ENCODE assay signal across 9 cellular contexts in the genomic region with DNA sequence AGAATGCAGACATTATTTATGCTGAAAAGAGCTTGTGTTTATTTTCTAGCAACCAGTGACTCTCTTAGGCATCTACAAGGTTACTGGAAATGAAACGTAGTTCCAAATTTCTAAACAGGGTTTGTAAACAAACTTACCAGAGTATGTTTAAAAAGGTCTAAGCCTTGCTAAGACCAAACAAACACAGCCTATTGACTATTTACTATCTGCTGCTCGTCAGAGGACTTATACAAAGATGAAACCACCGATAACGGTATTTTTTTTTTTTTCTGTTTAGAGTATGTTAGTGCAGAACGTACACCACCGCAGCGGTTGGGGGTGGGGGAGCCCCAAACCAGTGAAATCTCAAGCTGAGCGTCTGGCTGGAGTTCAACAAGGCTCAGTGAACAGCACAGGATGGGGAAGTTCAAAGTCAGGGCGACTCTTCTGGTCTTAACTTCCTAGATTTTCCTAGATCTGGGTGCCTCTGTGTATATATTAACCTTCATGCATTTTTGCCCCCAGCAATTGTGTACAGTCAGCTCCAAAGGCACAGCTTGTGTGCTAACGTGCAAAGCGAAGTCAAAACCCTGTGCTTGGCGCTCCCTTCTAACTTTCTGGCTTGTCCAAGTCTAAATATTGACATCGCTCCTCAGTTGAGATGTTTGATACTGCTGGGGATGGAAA. TPM values are rescaled to one million over a fixed set of nuclear protein-coding genes. Genes with fewer than 3 reads are reported as not detected.
A peak's percentile ranks its signal among the peaks of the same experiment; 100 is the strongest.
DNase-seq lines count a peak whose midpoint lies in the region; ATAC-seq and TF ChIP-seq lines count a peak whose summit lies in the region.
"Had no signal": no experiment of that assay in that cellular context is flagged by ENCODE, and none has a peak within 500 bp of the region (broad histone marks: within the 10 kb centered on the region; RNA-seq: fewer than 3 reads in every experiment).

No MANE protein-coding gene starts in this region.

- H3K27ac Mint-ChIP-seq in CD4-positive, CD25-positive, alpha-beta regulatory T cell: no peak overlapping the region
- no peak overlapping the region for H3K27ac Mint-ChIP-seq in activated naive CD8-positive, alpha-beta T cell treated with anti-CD3 and anti-CD28 coated beads, Interleukin-2, amount 10 ng/mL, durations not matched to agents 7 days and 5 days

- peaks cover 0 to 9% (median 3%) of the 10 kb centered on the region in 4 donors for H3K4me1 Mint-ChIP-seq in CD4-positive, CD25-positive, alpha-beta regulatory T cell
- peaks cover 1% of the 10 kb centered on the region for H3K4me1 Mint-ChIP-seq in activated naive CD8-positive, alpha-beta T cell treated with anti-CD3 and anti-CD28 coated beads, Interleukin-2, amount 10 ng/mL, durations not matched to agents 7 days and 5 days

- no peak for TF ChIP-seq CTCF in left ventricle myocardium inferior (IDR thresholded peaks at IDR 0.05; ENCODE audit: borderline replicate concordance)

- peaks cover 0 to 3% (median 0%) of the 10 kb centered on the region in 7 donors for H3K9me3 Mint-ChIP-seq in CD4-positive, CD25-positive, alpha-beta regulatory T cell
- no peaks in the 10 kb centered on the region for H3K9me3 Mint-ChIP-seq in activated naive CD8-positive, alpha-beta T cell treated with anti-CD3 and anti-CD28 coated beads, Interleukin-2, amount 10 ng/mL, durations not matched to agents 7 days and 5 days

- peaks cover 34% of the 10 kb centered on the region for H3K27me3 ChIP-seq in CD4-positive, CD25-positive, alpha-beta regulatory T cell (ENCODE audit: control insufficient read depth, insufficient read depth, low read length)
- H3K27me3 ChIP-seq in HUES64 (ENCODE audit: insufficient read depth, low read length) (peaks cover 18% of the 10 kb centered on the region), left ventricle myocardium inferior (ENCODE audit: low read depth) (no peaks in the 10 kb centered on the region)

- POLR2A ChIA-PET in activated naive CD8-positive, alpha-beta T cell treated with anti-CD3 and anti-CD28 coated beads, Interleukin-2, amount 10 ng/mL, durations not matched to agents 7 days and 5 days (lab: Charles Lee): interaction anchor here (1.3 kb wide), 1 partner anchor 9 kb away, joined by 5 read pairs; no protein-coding TSS in a partner anchor

- intact Hi-C loops in left ventricle myocardium inferior (cut with micrococcal nuclease) (loop anchor here (10.0 kb wide), 1 partner anchor 1002 kb away; no protein-coding TSS in a partner anchor), posterior cingulate gyrus (cut with DNase I) (no loop called here)

- peaks cover 17% of the 10 kb centered on the region for H3K4me1 ChIP-seq in CD4-positive, CD25-positive, alpha-beta regulatory T cell (ENCODE audit: control insufficient read depth, insufficient read depth, low read length, poor library complexity, severe bottlenecking)
- H3K4me1 ChIP-seq in HUES64 (ENCODE audit: insufficient read depth, low read length) (peaks cover 4% of the 10 kb centered on the region; the same call in 1 of the 2 replicates), left ventricle myocardium inferior (peaks cover 66% of the 10 kb centered on the region)

- H3K4me3 Mint-ChIP-seq in CD4-positive, CD25-positive, alpha-beta regulatory T cell: peak overlapping the region in 1 of 4 donors; percentile 2
- H3K4me3 Mint-ChIP-seq in activated naive CD8-positive, alpha-beta T cell treated with anti-CD3 and anti-CD28 coated beads, Interleukin-2, amount 10 ng/mL, durations not matched to agents 7 days and 5 days: peak overlapping the region; percentile 67

- peak in 1 of 3 donors; percentile 1 for DNase-seq in CD4-positive, CD25-positive, alpha-beta regulatory T cell
- DNase-seq in activated naive CD8-positive, alpha-beta T cell treated with anti-CD3 and anti-CD28 coated beads, Interleukin-2, amount 10 ng/mL, durations not matched to agents 7 days and 5 days: peak; percentile 30
- DNase-seq in left ventricle myocardium inferior (peak; percentile 54), posterior cingulate gyrus (peak; percentile 23 to 91 (median 44)), kidney glomerular epithelial cell (lab: John Stamatoyannopoulos, UW) (no peak)
- DNase-seq in effector CD4-positive, alpha-beta T cell: no peak

- H3K4me3 ChIP-seq in CD4-positive, CD25-positive, alpha-beta regulatory T cell (ENCODE audit: low read depth, low read length): peak overlapping the region; percentile 13
- H3K4me3 ChIP-seq in HUES64 (ENCODE audit: low read length) (peak overlapping the region; percentile 80), left ventricle myocardium inferior (peak overlapping the region; percentile 94)

- H3K9ac ChIP-seq in HUES64 (ENCODE audit: low read depth, low read length): peak overlapping the region; percentile 94

- no peak for ATAC-seq in CD4-positive, CD25-positive, alpha-beta regulatory T cell (ENCODE audit: low read depth in 2 of 2)
- peak; percentile 57 for ATAC-seq in GM19372 (IDR thresholded peaks at IDR 0.05; ENCODE audit: low read depth, unreplicated experiment)
- no peak for ATAC-seq in activated naive CD8-positive, alpha-beta T cell treated with anti-CD3 and anti-CD28 coated beads, Interleukin-2, amount 10 ng/mL, durations not matched to agents 7 days and 5 days (ENCODE audit: low read depth)

- no peak overlapping the region for H3K27ac ChIP-seq in CD4-positive, CD25-positive, alpha-beta regulatory T cell (ENCODE audit: insufficient read depth, low read length, poor library complexity, severe bottlenecking)
- H3K27ac ChIP-seq in HUES64 (ENCODE audit: low read depth, low read length) (no peak overlapping the region; the same call in 1 of the 2 replicates), left ventricle myocardium inferior (replicated peaks) (peak overlapping the region; percentile 99)

- no peaks in the 10 kb centered on the region for H3K36me3 Mint-ChIP-seq in CD4-positive, CD25-positive, alpha-beta regulatory T cell
- H3K36me3 Mint-ChIP-seq in activated naive CD8-positive, alpha-beta T cell treated with anti-CD3 and anti-CD28 coated beads, Interleukin-2, amount 10 ng/mL, durations not matched to agents 7 days and 5 days: no peaks in the 10 kb centered on the region

- no peaks in the 10 kb centered on the region for H3K36me3 ChIP-seq in CD4-positive, CD25-positive, alpha-beta regulatory T cell (ENCODE audit: control insufficient read depth, insufficient read depth, low read length)
- H3K36me3 ChIP-seq in HUES64 (ENCODE audit: insufficient read depth, low read length): no peaks in the 10 kb centered on the region
- no peaks in the 10 kb centered on the region for H3K36me3 ChIP-seq in left ventricle myocardium inferior

- no peaks in the 10 kb centered on the region for H3K9me3 ChIP-seq in CD4-positive, CD25-positive, alpha-beta regulatory T cell (ENCODE audit: control insufficient read depth in 2 of 2, low read length in 2 of 2)
- no peaks in the 10 kb centered on the region for H3K9me3 ChIP-seq in HUES64 (ENCODE audit: insufficient read depth, low read depth, low read length)
- H3K9me3 ChIP-seq in left ventricle myocardium inferior (replicated peaks): no peaks in the 10 kb centered on the region

- 63% methylated on average over 13 of the region's 13 CpGs for WGBS in HUES64

- H3K27me3 Mint-ChIP-seq in CD4-positive, CD25-positive, alpha-beta regulatory T cell: peaks cover 52% of the 10 kb centered on the region
- peaks cover 63% of the 10 kb centered on the region for H3K27me3 Mint-ChIP-seq in activated naive CD8-positive, alpha-beta T cell treated with anti-CD3 and anti-CD28 coated beads, Interleukin-2, amount 10 ng/mL, durations not matched to agents 7 days and 5 days

RNA-seq across cellular contexts. Expression of a gene that starts 1.2 kb away (rescaled TPM):
- total RNA-seq in CD4-positive, CD25-positive, alpha-beta regulatory T cell: 1.8 TPM
- polyA plus RNA-seq in CD4-positive, CD25-positive, alpha-beta regulatory T cell: not detected
- 7.9 TPM for polyA plus RNA-seq in HUES64 (2013, experiment 1 of 2)
- polyA plus RNA-seq in HUES64 (2013, experiment 2 of 2): 8.5 TPM
- not detected for total RNA-seq in activated naive CD8-positive, alpha-beta T cell treated with anti-CD3 and anti-CD28 coated beads, Interleukin-2, amount 10 ng/mL, durations not matched to agents 7 days and 5 days
- total RNA-seq in left ventricle myocardium inferior: 16.6 TPM
- total RNA-seq: T-helper 1 cell treated with Interleukin-12 subunit alpha and Interleukin-12 subunit beta and Interleukin-4 antibody, amounts not matched to agents 30 ng/mL and 1 ng/mL, for 36 hours had no signal

Comparison
In these comparisons a context has a peak if more than half of its experiments do, and no peak if none do; other contexts are left out.
1. DNase-seq: peak in activated naive CD8-positive, alpha-beta T cell treated with anti-CD3 and anti-CD28 coated beads, Interleukin-2, amount 10 ng/mL, durations not matched to agents 7 days and 5 days (single experiment), left ventricle myocardium inferior (single experiment) and posterior cingulate gyrus (10 of 10); none in effector CD4-positive, alpha-beta T cell (single experiment) and kidney glomerular epithelial cell (single experiment).
2. H3K4me3 ChIP-seq: peak in every context shown above with its lines; median percentile 94 in left ventricle myocardium inferior; 80 in HUES64; 13 in CD4-positive, CD25-positive, alpha-beta regulatory T cell.